Comparison of ENCODE assay signal across 31 cellular contexts in the genomic region with DNA sequence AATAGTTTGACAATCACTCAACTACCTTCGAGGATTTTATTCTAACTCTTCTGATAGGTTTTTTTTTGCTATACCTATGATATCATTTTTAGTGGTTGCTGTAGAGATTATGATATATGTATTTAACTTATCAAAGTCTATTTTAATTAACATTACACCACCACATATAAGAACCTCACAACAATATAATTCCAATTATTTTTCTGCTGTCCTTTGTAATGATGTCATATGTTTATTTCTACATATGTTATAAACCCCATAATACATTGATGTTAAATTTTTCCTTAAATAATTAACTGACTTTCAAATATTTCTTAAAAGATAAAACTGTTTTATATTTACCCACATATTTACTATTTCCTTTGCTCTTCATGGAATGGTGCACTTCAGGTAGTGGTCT.
"Had no signal": no experiment of that assay in that cellular context is flagged by ENCODE, and none has a peak within 500 bp of the region (broad histone marks: within the 10 kb centered on the region; RNA-seq: fewer than 3 reads in every experiment).

No MANE protein-coding gene starts in this region.

- ATAC-seq: activated CD4-positive, alpha-beta T cell treated with anti-CD3 and anti-CD28 coated beads for 36 hours; activated CD4-positive, CD25-positive, alpha-beta regulatory T cell treated with anti-CD3 and anti-CD28 coated beads, Interleukin-2, amount 50 U/mL, for 24 hours; activated CD8-positive, alpha-beta memory T cell treated with anti-CD3 and anti-CD28 coated beads, Interleukin-2, amount 10 ng/mL, durations not matched to agents 7 days and 5 days; activated CD8-positive, alpha-beta T cell treated with anti-CD3 and anti-CD28 coated beads for 36 hours; activated CD8-positive, alpha-beta T cell treated with anti-CD3 and anti-CD28 coated beads, Interleukin-2, amount 10 ng/mL, durations not matched to agents 7 days and 5 days; T-cell; T-helper 17 cell; WTC11 had no signal

- H3K27ac ChIP-seq: WERI-Rb-1 had no signal

- FAIRE-seq: TTC549 had no signal

- DNase-seq: activated B cell treated with CpG ODN at 0.5 μM for 24 hours; activated CD4-positive, alpha-beta memory T cell treated with anti-CD3 and anti-CD28 coated beads for 36 hours; activated CD4-positive, alpha-beta memory T cell treated with anti-CD3 and anti-CD28 coated beads, Interleukin-2, amount 10 ng/mL, durations not matched to agents 7 days and 5 days; activated CD4-positive, alpha-beta T cell treated with anti-CD3 and anti-CD28 coated beads for 1 hour; activated CD4-positive, alpha-beta T cell treated with anti-CD3 and anti-CD28 coated beads for 36 hours; activated CD4-positive, alpha-beta T cell treated with anti-CD3 and anti-CD28 coated beads for 4 hours; activated CD4-positive, alpha-beta T cell treated with anti-CD3 and anti-CD28 coated beads for 48 hours; activated CD4-positive, alpha-beta T cell treated with anti-CD3 and anti-CD28 coated beads, Interleukin-2, amount 10 ng/mL, durations not matched to agents 24 days and 14 days; activated CD4-positive, alpha-beta T cell treated with anti-CD3 and anti-CD28 coated beads, Interleukin-2, amount 10 ng/mL, durations not matched to agents 7 days and 5 days; activated CD4-positive, alpha-beta T cell treated with anti-CD3 and anti-CD28 coated beads, Interleukin-2, amount 50 U/mL, for 1 hour; activated CD4-positive, alpha-beta T cell treated with anti-CD3 and anti-CD28 coated beads, Interleukin-2, amount 50 U/mL, for 4 hours; activated CD4-positive, alpha-beta T cell treated with anti-CD3 and anti-CD28 coated beads, Interleukin-2, amount 50 U/mL, for 48 hours; activated CD4-positive, CD25-positive, alpha-beta regulatory T cell; activated CD4-positive, CD25-positive, alpha-beta regulatory T cell treated with anti-CD3 and anti-CD28 coated beads, Interleukin-2, amount 50 U/mL, for 72 hours; activated CD8-positive, alpha-beta memory T cell treated with anti-CD3 and anti-CD28 coated beads for 24 hours; activated CD8-positive, alpha-beta memory T cell treated with anti-CD3 and anti-CD28 coated beads, Interleukin-2, amount 10 ng/mL, durations not matched to agents 7 days and 5 days; activated CD8-positive, alpha-beta memory T cell treated with anti-CD3 and anti-CD28 coated beads, Interleukin-2, amount 50 U/mL, for 4 hours; activated CD8-positive, alpha-beta memory T cell treated with anti-CD3 and anti-CD28 coated beads, Interleukin-2, amount 50 U/mL, for 48 hours; activated CD8-positive, alpha-beta T cell treated with anti-CD3 and anti-CD28 coated beads for 36 hours; activated CD8-positive, alpha-beta T cell treated with anti-CD3 and anti-CD28 coated beads, Interleukin-2, amount 10 ng/mL, durations not matched to agents 7 days and 5 days; activated T-cell treated with anti-CD3 and anti-CD28 coated beads for 4 hours; T-cell; T-helper 1 cell; T-helper 17 cell; T-helper 2 cell; T-helper 9 cell; T1000; WERI-Rb-1 had no signal

- H3K36me3 ChIP-seq: WERI-Rb-1 had no signal
